In the genomic region with DNA sequence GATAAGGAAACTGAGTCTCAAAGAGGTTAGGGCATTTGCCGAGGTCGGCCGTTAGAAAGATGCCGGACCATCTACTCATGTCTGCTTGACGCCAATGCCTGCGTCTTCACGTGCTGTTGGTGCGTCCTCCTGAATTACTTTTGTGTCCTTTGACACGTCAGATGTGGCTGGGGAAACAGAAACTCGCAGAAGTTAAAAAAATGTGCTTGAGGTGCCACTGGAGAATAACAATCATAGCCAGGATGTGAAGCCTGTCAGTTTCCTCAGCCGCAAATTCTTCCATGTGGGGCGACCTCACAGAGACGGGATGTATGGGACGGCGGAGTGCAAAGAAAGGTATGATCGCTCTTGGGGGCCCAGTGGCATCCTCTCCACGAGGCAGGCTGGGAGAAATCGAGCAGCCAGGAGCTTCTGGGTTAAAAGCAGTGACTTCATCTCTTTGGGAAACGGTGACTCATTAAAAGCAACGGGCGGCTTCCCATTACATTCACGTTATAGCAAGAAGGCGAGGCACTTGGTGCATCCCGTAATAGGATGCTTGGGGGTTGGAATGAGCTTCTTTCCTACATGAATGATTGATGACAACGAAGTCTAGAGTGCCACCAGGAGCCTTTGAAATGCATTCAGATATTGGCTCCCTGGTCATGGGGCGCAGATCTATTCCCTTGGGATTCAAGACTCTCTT, we compare ENCODE assay signal across 1 cellular context.
TF ChIP-seq lines count a peak whose summit lies in the region.

No MANE protein-coding gene starts in this region.

TF ChIP-seq in A549, 52 proteins besides CTCF, POLR2A, EP300 and RAD21 (continued from another document):
- TF ChIP-seq, protein P1, sequence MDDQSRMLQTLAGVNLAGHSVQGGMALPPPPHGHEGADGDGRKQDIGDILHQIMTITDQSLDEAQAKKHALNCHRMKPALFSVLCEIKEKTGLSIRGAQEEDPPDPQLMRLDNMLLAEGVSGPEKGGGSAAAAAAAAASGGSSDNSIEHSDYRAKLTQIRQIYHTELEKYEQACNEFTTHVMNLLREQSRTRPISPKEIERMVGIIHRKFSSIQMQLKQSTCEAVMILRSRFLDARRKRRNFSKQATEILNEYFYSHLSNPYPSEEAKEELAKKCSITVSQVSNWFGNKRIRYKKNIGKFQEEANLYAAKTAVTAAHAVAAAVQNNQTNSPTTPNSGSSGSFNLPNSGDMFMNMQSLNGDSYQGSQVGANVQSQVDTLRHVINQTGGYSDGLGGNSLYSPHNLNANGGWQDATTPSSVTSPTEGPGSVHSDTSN (IDR thresholded peaks at IDR 0.05): no peak; the same call in 1 of the 2 replicates
- TF ChIP-seq FOSL2 (IDR thresholded peaks at IDR 0.05) (peak; percentile 78), FOSL2 (CRISPR knock-in tag; IDR thresholded peaks at IDR 0.05) (peak; percentile 97), EHMT2 (IDR thresholded peaks at IDR 0.05; ENCODE audit: low read depth) (no peak), MAZ (IDR thresholded peaks at IDR 0.05; ENCODE audit: borderline replicate concordance, low read depth, low read length) (no peak), NFE2L2 (conservative IDR thresholded peaks at IDR 0.05; ENCODE audit: low read length) (no peak), KDM5A (IDR thresholded peaks at IDR 0.05) (no peak), RCOR1 (IDR thresholded peaks at IDR 0.05; ENCODE audit: low read depth, low read length) (no peak), ESRRA (IDR thresholded peaks at IDR 0.05; ENCODE audit: borderline replicate concordance, low read length) (no peak), HOXB5 (CRISPR knock-in tag; IDR thresholded peaks at IDR 0.05) (peak; percentile 73; the same call in 1 of the 2 replicates), CEBPB (IDR thresholded peaks at IDR 0.05) (peak in 1 of 2 experiments; percentile 51; a peak in 2 of 4 replicates), BHLHE40 (IDR thresholded peaks at IDR 0.05; ENCODE audit: low read depth, low read length) (no peak), TFCP2L1 (CRISPR knock-in tag; IDR thresholded peaks at IDR 0.05) (no peak), RFX5 (IDR thresholded peaks at IDR 0.05) (no peak)
- TF ChIP-seq, protein P2, sequence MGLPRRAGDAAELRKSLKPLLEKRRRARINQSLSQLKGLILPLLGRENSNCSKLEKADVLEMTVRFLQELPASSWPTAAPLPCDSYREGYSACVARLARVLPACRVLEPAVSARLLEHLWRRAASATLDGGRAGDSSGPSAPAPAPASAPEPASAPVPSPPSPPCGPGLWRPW (IDR thresholded peaks at IDR 0.05): no peak
